Comparison of ENCODE assay signal across 12 cellular contexts in genomic region chr20:26308961-26309360, GRCh38.
"Had no signal": no experiment of that assay in that cellular context is flagged by ENCODE, and none has a peak within 500 bp of the region (broad histone marks: within the 10 kb centered on the region; RNA-seq: fewer than 3 reads in every experiment).

No MANE protein-coding gene starts in this region.

- ATAC-seq: left lobe of liver had no signal

- H3K27me3 Mint-ChIP-seq: stimulated activated naive CD8-positive, alpha-beta T cell treated with anti-CD3 and anti-CD28 coated beads, Interleukin-15, amount 100 ng/mL, for 72 hours; type B pancreatic cell had no signal

- H3K4me3 Mint-ChIP-seq: type B pancreatic cell had no signal

- H3K9me3 ChIP-seq: esophagus muscularis mucosa, ovary had no signal

- H3K36me3 ChIP-seq: esophagus muscularis mucosa, ovary had no signal

- H3K27ac ChIP-seq: esophagus muscularis mucosa, ovary had no signal

- H3K4me3 ChIP-seq: esophagus muscularis mucosa, ovary had no signal

- H3K27me3 ChIP-seq: esophagus muscularis mucosa, ovary had no signal

- DNase-seq: activated CD8-positive, alpha-beta memory T cell treated with anti-CD3 and anti-CD28 coated beads for 24 hours; aorta; cortex of kidney; effector CD4-positive, alpha-beta T cell; hippocampal formation; midbrain; ovary; stimulated activated CD4-positive, alpha-beta T cell treated with anti-CD3 and anti-CD28 coated beads, Interleukin-1b, Interleukin-23, amount 100 ng/mL, for 48 hours; stimulated activated naive CD8-positive, alpha-beta T cell treated with anti-CD3 and anti-CD28 coated beads, Interleukin-15, amount 100 ng/mL, for 72 hours had no signal

- H3K27ac Mint-ChIP-seq: type B pancreatic cell had no signal

- H3K36me3 Mint-ChIP-seq: type B pancreatic cell had no signal

- H3K9me3 Mint-ChIP-seq: stimulated activated naive CD8-positive, alpha-beta T cell treated with anti-CD3 and anti-CD28 coated beads, Interleukin-15, amount 100 ng/mL, for 72 hours; type B pancreatic cell had no signal

- H3K4me1 ChIP-seq: esophagus muscularis mucosa had no signal
